ENCODE assay signal across 12 cellular contexts in the genomic region with DNA sequence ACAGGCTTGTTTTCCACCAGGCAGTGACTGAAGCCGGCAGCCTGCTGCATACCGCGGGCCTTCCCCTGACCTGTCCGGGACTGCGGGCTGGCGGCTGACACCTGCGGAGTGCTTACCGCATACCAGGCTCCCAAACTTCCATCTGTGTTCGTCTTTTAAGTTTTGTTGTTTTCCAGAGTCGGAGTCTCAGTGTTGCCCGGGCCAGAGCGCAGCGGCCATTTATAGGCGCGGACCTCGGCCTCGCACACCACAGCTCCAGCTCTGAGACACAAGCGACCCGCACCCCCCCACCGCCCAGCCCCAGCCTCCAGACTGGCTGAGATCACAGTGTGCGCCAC. TPM values are rescaled to one million over a fixed set of nuclear protein-coding genes. Genes with fewer than 3 reads are reported as not detected.
DNase-seq lines count a peak whose midpoint lies in the region; ATAC-seq and TF ChIP-seq lines count a peak whose summit lies in the region.
"Had no signal": no experiment of that assay in that cellular context is flagged by ENCODE, and none has a peak within 500 bp of the region (broad histone marks: within the 10 kb centered on the region; RNA-seq: fewer than 3 reads in every experiment).

No MANE protein-coding gene starts in this region.

- peaks cover 3% of the 10 kb centered on the region for H3K27me3 Mint-ChIP-seq in Caco-2 (ENCODE audit: insufficient read depth, unreplicated experiment)
- no peaks in the 10 kb centered on the region for H3K27me3 Mint-ChIP-seq in activated T-helper 2 cell treated with anti-CD3 and anti-CD28 coated beads, Interferon-gamma antibody, Interleukin-2, Interleukin-4, amounts not matched to agents 10 μg/mL and 5 μg/mL and 100 μg/mL, durations not matched to agents 14 hours and 24 hours and 36 hours (ENCODE audit: low read depth)
- peaks cover 12% of the 10 kb centered on the region for H3K27me3 Mint-ChIP-seq in neural progenitor cell (ENCODE audit: insufficient read depth, low read depth)

- no peak overlapping the region for H3K9ac ChIP-seq in neural progenitor cell

- H3K36me3 Mint-ChIP-seq in Caco-2 (ENCODE audit: insufficient read depth, unreplicated experiment) = peaks cover 32% of the 10 kb centered on the region
- H3K36me3 Mint-ChIP-seq in activated T-helper 2 cell treated with anti-CD3 and anti-CD28 coated beads, Interferon-gamma antibody, Interleukin-2, Interleukin-4, amounts not matched to agents 10 μg/mL and 5 μg/mL and 100 μg/mL, durations not matched to agents 14 hours and 24 hours and 36 hours (ENCODE audit: low read depth) = peaks cover 2% of the 10 kb centered on the region
- peaks cover 3% of the 10 kb centered on the region for H3K36me3 Mint-ChIP-seq in neural progenitor cell

- H3K27ac Mint-ChIP-seq in Caco-2 (ENCODE audit: unreplicated experiment) (peak overlapping the region; percentile 100), neural progenitor cell (no peak overlapping the region)
- H3K27ac Mint-ChIP-seq in activated T-helper 2 cell treated with anti-CD3 and anti-CD28 coated beads, Interferon-gamma antibody, Interleukin-2, Interleukin-4, amounts not matched to agents 10 μg/mL and 5 μg/mL and 100 μg/mL, durations not matched to agents 14 hours and 24 hours and 36 hours = no peak overlapping the region

- TF ChIP-seq CTCF in AG04449 (IDR thresholded peaks at IDR 0.05; ENCODE audit: insufficient read depth, low read length, missing control alignments) (no peak), Caco-2 (IDR thresholded peaks at IDR 0.05; ENCODE audit: insufficient read depth in 1 of 2, low read depth in 1 of 2, low read length in 1 of 2, severe bottlenecking in 1 of 2, unreplicated experiment in 1 of 2) (no peak), neural progenitor cell (IDR thresholded peaks at IDR 0.05) (no peak)

- intact Hi-C loops in Caco-2 (cut with micrococcal nuclease; ENCODE audit: unreplicated experiment) = loop anchor here (2.0 kb wide), 1 partner anchor 60 kb away; no protein-coding TSS in a partner anchor
- intact Hi-C loops in activated T-helper 2 cell treated with anti-CD3 and anti-CD28 coated beads, Interferon-gamma antibody, Interleukin-2, Interleukin-4, amounts not matched to agents 10 μg/mL and 5 μg/mL and 100 μg/mL, durations not matched to agents 14 hours and 24 hours and 36 hours (cut with micrococcal nuclease) = no loop called here

- no peak for DNase-seq in AG04449 (ENCODE audit: low read depth, low spot score)
- DNase-seq in Caco-2 = peak in 1 of 2 experiments; percentile 15
- no peak for DNase-seq in activated T-helper 2 cell treated with anti-CD3 and anti-CD28 coated beads, Interferon-gamma antibody, Interleukin-2, Interleukin-4, amounts not matched to agents 10 μg/mL and 5 μg/mL and 100 μg/mL, durations not matched to agents 14 hours and 24 hours and 36 hours (ENCODE audit: low spot score)
- DNase-seq in neural progenitor cell (ENCODE audit: low spot score) = peak; percentile 57
- no peak for DNase-seq in epidermal melanocyte (ENCODE audit: insufficient read length, low spot score)
- DNase-seq in hypothalamus (lab: John Stamatoyannopoulos, UW) = no peak
- DNase-seq: activated CD4-positive, alpha-beta T cell treated with anti-CD3 and anti-CD28 coated beads, Interleukin-2, amount 10 ng/mL, durations not matched to agents 24 days and 14 days; dorsolateral prefrontal cortex; NCI-H2081 treated with DMSO at 0.1 percent for 48 hours; stimulated activated naive CD8-positive, alpha-beta T cell treated with anti-CD3 and anti-CD28 coated beads, Interleukin-15, Interleukin-2, amounts not matched to agents 100 U/mL and 50 U/mL, for 24 hours had no signal

- no peak overlapping the region for H3K27ac ChIP-seq in neural progenitor cell

- peaks cover 20% of the 10 kb centered on the region for H4K20me1 ChIP-seq in neural progenitor cell (ENCODE audit: low read depth)

- BruUV-seq in Caco-2 (replicated peaks; lab: Mats Ljungman, UMichigan) = TSS peak; percentile 56

- peak overlapping the region; percentile 85 for H3K4me3 ChIP-seq in AG04449 (ENCODE audit: low read depth, low read length)
- no peak overlapping the region; the same call in 1 of the 2 replicates for H3K4me3 ChIP-seq in Caco-2 (ENCODE audit: low read depth, low read length)
- H3K4me3 ChIP-seq in neural progenitor cell = no peak overlapping the region

- H3K4me3 Mint-ChIP-seq in Caco-2 (ENCODE audit: unreplicated experiment) = peak overlapping the region; percentile 88
- H3K4me3 Mint-ChIP-seq in activated T-helper 2 cell treated with anti-CD3 and anti-CD28 coated beads, Interferon-gamma antibody, Interleukin-2, Interleukin-4, amounts not matched to agents 10 μg/mL and 5 μg/mL and 100 μg/mL, durations not matched to agents 14 hours and 24 hours and 36 hours (ENCODE audit: low read depth) = peak overlapping the region; percentile 40
- peak overlapping the region; percentile 91 for H3K4me3 Mint-ChIP-seq in neural progenitor cell

- H3K9me3 ChIP-seq in Caco-2 (no peaks in the 10 kb centered on the region), neural progenitor cell (ENCODE audit: low read depth) (no peaks in the 10 kb centered on the region)

- no peaks in the 10 kb centered on the region for H3K9me3 Mint-ChIP-seq in Caco-2 (ENCODE audit: unreplicated experiment)
- H3K9me3 Mint-ChIP-seq in activated T-helper 2 cell treated with anti-CD3 and anti-CD28 coated beads, Interferon-gamma antibody, Interleukin-2, Interleukin-4, amounts not matched to agents 10 μg/mL and 5 μg/mL and 100 μg/mL, durations not matched to agents 14 hours and 24 hours and 36 hours = no peaks in the 10 kb centered on the region
- no peaks in the 10 kb centered on the region for H3K9me3 Mint-ChIP-seq in neural progenitor cell
- H3K9me3 Mint-ChIP-seq: activated CD4-positive, alpha-beta T cell treated with anti-CD3 and anti-CD28 coated beads, Interleukin-2, amount 10 ng/mL, durations not matched to agents 24 days and 14 days had no signal

- peaks cover 7% of the 10 kb centered on the region for H3K79me2 ChIP-seq in neural progenitor cell (ENCODE audit: low read depth)

- no peak for ATAC-seq in GM21381 (IDR thresholded peaks at IDR 0.05; ENCODE audit: unreplicated experiment)
- no peak for ATAC-seq in GM18502 (IDR thresholded peaks at IDR 0.05; ENCODE audit: poor library complexity, unreplicated experiment)
- ATAC-seq: stimulated activated naive CD8-positive, alpha-beta T cell treated with anti-CD3 and anti-CD28 coated beads, Interleukin-15, Interleukin-2, amounts not matched to agents 100 U/mL and 50 U/mL, for 24 hours had no signal

- H3K4me1 ChIP-seq in Caco-2 (peaks cover 13% of the 10 kb centered on the region), neural progenitor cell (peaks cover 16% of the 10 kb centered on the region)

- POLR2A ChIA-PET in AG04449 (lab: Yijun Ruan, JAX) = interaction anchor here (0.7 to 1.4 kb wide), 2 partner anchors 8 to 22 kb away, joined by 3 to 6 read pairs; no protein-coding TSS in a partner anchor
- POLR2A ChIA-PET in Caco-2 (lab: Charles Lee) = interaction anchor here (2.4 kb wide), 1 partner anchor 60 kb away, joined by 30 read pairs; no protein-coding TSS in a partner anchor

- no peaks in the 10 kb centered on the region for H3K27me3 ChIP-seq in Caco-2 (replicated peaks; ENCODE audit: control insufficient read depth, insufficient read depth, low read length)
- peaks cover 25% of the 10 kb centered on the region for H3K27me3 ChIP-seq in neural progenitor cell
- H3K27me3 ChIP-seq: dorsolateral prefrontal cortex had no signal

- H3K36me3 ChIP-seq in Caco-2 (ENCODE audit: control insufficient read depth, insufficient read depth, low read length) (no peaks in the 10 kb centered on the region), neural progenitor cell (no peaks in the 10 kb centered on the region)

- CTCF ChIA-PET in AG04449 (lab: Yijun Ruan, JAX) (interaction anchor here (0.8 to 1.5 kb wide), 2 partner anchors 56 to 64 kb away, joined by 3 to 8 read pairs; no protein-coding TSS in a partner anchor), Caco-2 (lab: Charles Lee) (interaction anchor here (0.6 to 2.4 kb wide), 6 partner anchors 60 to 756 kb away, joined by 3 to 18 read pairs (median 5); no protein-coding TSS in a partner anchor)

- H3K4me1 Mint-ChIP-seq in Caco-2 (ENCODE audit: low read depth, unreplicated experiment) (peaks cover 10% of the 10 kb centered on the region), neural progenitor cell (peaks cover 31% of the 10 kb centered on the region)
- peaks cover 27% of the 10 kb centered on the region for H3K4me1 Mint-ChIP-seq in activated T-helper 2 cell treated with anti-CD3 and anti-CD28 coated beads, Interferon-gamma antibody, Interleukin-2, Interleukin-4, amounts not matched to agents 10 μg/mL and 5 μg/mL and 100 μg/mL, durations not matched to agents 14 hours and 24 hours and 36 hours (ENCODE audit: low read depth)

- peaks cover 27% of the 10 kb centered on the region for H3F3A ChIP-seq in neural progenitor cell (ENCODE audit: low read depth)

- H2AFZ ChIP-seq in neural progenitor cell (replicated peaks) = no peak overlapping the region

- peak overlapping the region; percentile 81 for H3K4me2 ChIP-seq in neural progenitor cell

RNA-seq across cellular contexts. Expression of gene ADARB1, which starts 1.4 kb away (rescaled TPM):
- total RNA-seq in Caco-2 (2022) = 25.4 and 25.8 TPM in 2 replicates
- total RNA-seq in activated T-helper 2 cell treated with anti-CD3 and anti-CD28 coated beads, Interferon-gamma antibody, Interleukin-2, Interleukin-4, amounts not matched to agents 10 μg/mL and 5 μg/mL and 100 μg/mL, durations not matched to agents 14 hours and 24 hours and 36 hours = 25.8 and 29.5 TPM in 2 replicates
- total RNA-seq in neural progenitor cell (ENCODE audit: low replicate concordance) = 5.1 and 8.4 TPM in 2 replicates

Comparison
In these comparisons a context has a peak if more than half of its experiments do, and no peak if none do; other contexts are left out.
1. H3K4me3 Mint-ChIP-seq: peak in every context shown above with its lines; median percentile 91 in neural progenitor cell; 88 in Caco-2; 40 in activated T-helper 2 cell treated with anti-CD3 and anti-CD28 coated beads, Interferon-gamma antibody, Interleukin-2, Interleukin-4, amounts not matched to agents 10 μg/mL and 5 μg/mL and 100 μg/mL, durations not matched to agents 14 hours and 24 hours and 36 hours.